ENCODE assay signal across 12 cellular contexts in the genomic region with DNA sequence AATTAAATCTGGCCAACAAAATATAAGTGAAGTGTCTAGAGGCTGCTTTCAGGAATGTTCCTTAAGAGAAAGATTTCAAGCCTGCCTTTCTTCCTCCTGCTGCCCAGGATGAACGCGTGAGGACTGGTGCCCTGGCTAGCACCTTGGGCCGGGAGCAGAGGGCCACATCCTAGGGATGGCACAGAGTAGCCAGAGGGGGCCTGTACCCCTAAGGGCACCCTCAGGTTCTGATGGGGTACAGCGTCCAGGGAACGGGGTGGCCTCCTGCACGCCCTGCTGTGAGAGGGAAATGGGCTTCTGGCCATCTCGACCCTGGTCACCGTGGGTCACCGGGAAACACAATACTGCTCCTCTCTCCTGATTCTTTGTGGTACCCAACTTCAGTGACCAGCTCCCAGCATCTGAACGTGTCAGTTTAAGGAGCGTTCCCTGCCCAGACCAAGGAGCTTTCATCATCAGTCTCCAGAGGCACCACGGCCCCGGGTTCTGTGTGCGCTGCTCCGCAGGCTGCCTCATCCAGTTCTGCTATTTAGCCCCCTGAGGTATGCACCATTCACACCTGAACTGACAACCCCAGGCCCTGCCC.
"Had no signal": no experiment of that assay in that cellular context is flagged by ENCODE, and none has a peak within 500 bp of the region (broad histone marks: within the 10 kb centered on the region; RNA-seq: fewer than 3 reads in every experiment).

No MANE protein-coding gene starts in this region.

- H3K27me3 Mint-ChIP-seq: activated CD4-positive, alpha-beta T cell treated with anti-CD3 and anti-CD28 coated beads, Interleukin-2, amount 10 ng/mL, durations not matched to agents 24 days and 14 days; effector memory CD8-positive, alpha-beta T cell had no signal

- H3K9me3 Mint-ChIP-seq: activated CD4-positive, alpha-beta T cell treated with anti-CD3 and anti-CD28 coated beads, Interleukin-2, amount 10 ng/mL, durations not matched to agents 24 days and 14 days; activated naive CD4-positive, alpha-beta T cell treated with anti-CD3 and anti-CD28 coated beads for 36 hours; dendritic cell treated with granulocyte-macrophage colony-stimulating factor and Interleukin-4, amounts not matched to agents 40 ng/mL and 50 ng/mL, for 4 days; effector memory CD8-positive, alpha-beta T cell; memory B cell; nephron; T-helper 1 cell treated with Interleukin-12 subunit alpha and Interleukin-12 subunit beta and Interleukin-4 antibody, amounts not matched to agents 30 μg/mL and 1 μg/mL, for 36 hours had no signal

- H3K4me3 Mint-ChIP-seq: activated CD4-positive, alpha-beta T cell treated with anti-CD3 and anti-CD28 coated beads, Interleukin-2, amount 10 ng/mL, durations not matched to agents 24 days and 14 days; activated naive CD4-positive, alpha-beta T cell treated with anti-CD3 and anti-CD28 coated beads for 36 hours; dendritic cell treated with granulocyte-macrophage colony-stimulating factor and Interleukin-4, amounts not matched to agents 40 ng/mL and 50 ng/mL, for 4 days; effector memory CD8-positive, alpha-beta T cell; memory B cell; nephron; T-helper 1 cell treated with Interleukin-12 subunit alpha and Interleukin-12 subunit beta and Interleukin-4 antibody, amounts not matched to agents 30 μg/mL and 1 μg/mL, for 36 hours had no signal

- ATAC-seq: body of pancreas; effector memory CD8-positive, alpha-beta T cell had no signal

- H3K27ac Mint-ChIP-seq: activated CD4-positive, alpha-beta T cell treated with anti-CD3 and anti-CD28 coated beads, Interleukin-2, amount 10 ng/mL, durations not matched to agents 24 days and 14 days; activated naive CD4-positive, alpha-beta T cell treated with anti-CD3 and anti-CD28 coated beads for 36 hours; dendritic cell treated with granulocyte-macrophage colony-stimulating factor and Interleukin-4, amounts not matched to agents 40 ng/mL and 50 ng/mL, for 4 days; effector memory CD8-positive, alpha-beta T cell; memory B cell; nephron; T-helper 1 cell treated with Interleukin-12 subunit alpha and Interleukin-12 subunit beta and Interleukin-4 antibody, amounts not matched to agents 30 μg/mL and 1 μg/mL, for 36 hours had no signal

- H3K4me3 ChIP-seq: body of pancreas, pancreas, tibial artery had no signal

- H3K4me1 ChIP-seq: body of pancreas, pancreas had no signal

- H3K27ac ChIP-seq: body of pancreas, epithelial cell of prostate, pancreas, tibial artery had no signal

- H3K27me3 ChIP-seq: body of pancreas, pancreas, tibial artery had no signal

- DNase-seq: activated CD4-positive, alpha-beta T cell treated with anti-CD3 and anti-CD28 coated beads, Interleukin-2, amount 10 ng/mL, durations not matched to agents 24 days and 14 days; activated naive CD4-positive, alpha-beta T cell treated with anti-CD3 and anti-CD28 coated beads for 36 hours; effector memory CD8-positive, alpha-beta T cell; pancreas; retina; tibial artery had no signal
